26 cellular contexts compared by ENCODE assay signal in genomic region chr17:31882571-31882970, GRCh38. TPM values are rescaled to one million over a fixed set of nuclear protein-coding genes. Genes with fewer than 3 reads are reported as not detected.
DNase-seq lines count a peak whose midpoint lies in the region; ATAC-seq and TF ChIP-seq lines count a peak whose summit lies in the region.
"Had no signal": no experiment of that assay in that cellular context is flagged by ENCODE, and none has a peak within 500 bp of the region (broad histone marks: within the 10 kb centered on the region; RNA-seq: fewer than 3 reads in every experiment).

No MANE protein-coding gene starts in this region.

- WGBS in hepatocyte (ENCODE audit: low lambda C conversion rate, missing lambda C conversion rate): 98% methylated on average over 6 of the region's 6 CpGs

- TF ChIP-seq CTCF in OCI-LY1 (IDR thresholded peaks at IDR 0.05; ENCODE audit: low read length): no peak
- TF ChIP-seq CTCF in hepatocyte (IDR thresholded peaks at IDR 0.05; ENCODE audit: poor library complexity): no peak

- H3K9ac ChIP-seq in OCI-LY1 (ENCODE audit: low read length): no peak overlapping the region
- H3K9ac ChIP-seq: parathyroid adenoma, SK-N-SH had no signal

- H3F3A ChIP-seq in OCI-LY1 (ENCODE audit: insufficient read depth, low read length): no peaks in the 10 kb centered on the region

- H3K36me3 ChIP-seq in OCI-LY1 (ENCODE audit: insufficient read depth, low read length) (peaks cover 89% of the 10 kb centered on the region), hepatocyte (replicated peaks; ENCODE audit: insufficient read depth, low read depth) (peaks cover 3% of the 10 kb centered on the region)

- H3K27me3 ChIP-seq in OCI-LY1 (ENCODE audit: insufficient read depth, low read length) (no peaks in the 10 kb centered on the region), hepatocyte (no peaks in the 10 kb centered on the region)
- H3K27me3 ChIP-seq: colonic mucosa, right atrium auricular region, stomach, thyroid gland, vagina had no signal

- H3K9me3 Mint-ChIP-seq in stimulated activated naive CD8-positive, alpha-beta T cell treated with anti-CD3 and anti-CD28 coated beads, Interleukin-15, Interleukin-2, amounts not matched to agents 100 ng/mL and 50 ng/mL, for 24 hours: no peaks in the 10 kb centered on the region
- H3K9me3 Mint-ChIP-seq in activated naive CD8-positive, alpha-beta T cell treated with anti-CD3 and anti-CD28 coated beads, Interleukin-2, amount 50 U/mL, for 24 hours: no peaks in the 10 kb centered on the region
- no peaks in the 10 kb centered on the region for H3K9me3 Mint-ChIP-seq in stimulated activated naive B cell treated with anti-CD40 and anti-IgM and Interleukin-4, amounts not matched to agents 10 μg/mL and 1 μg/mL and 100 μg/mL, for 72 hours
- no peaks in the 10 kb centered on the region for H3K9me3 Mint-ChIP-seq in T-helper 2 cell treated with Interferon-gamma antibody and Interleukin-4, amounts not matched to agents 5 μg/mL and 100 μg/mL, for 36 hours
- H3K9me3 Mint-ChIP-seq: CD4-positive, CD25-positive, alpha-beta regulatory T cell; H9 had no signal

- ATAC-seq in stimulated activated naive CD8-positive, alpha-beta T cell treated with anti-CD3 and anti-CD28 coated beads, Interleukin-15, Interleukin-2, amounts not matched to agents 100 U/mL and 50 U/mL, for 24 hours: no peak
- no peak for ATAC-seq in activated naive CD8-positive, alpha-beta T cell treated with anti-CD3 and anti-CD28 coated beads, Interleukin-2, amount 50 U/mL, for 24 hours
- ATAC-seq in stimulated activated naive B cell treated with anti-CD40 and anti-IgM and Interleukin-4, amounts not matched to agents 10 μg/mL and 1 μg/mL and 100 μg/mL, for 72 hours (replicated peaks): peak; percentile 36 to 60
- no peak for ATAC-seq in HG02678 (IDR thresholded peaks at IDR 0.05; ENCODE audit: unreplicated experiment)
- ATAC-seq: activated CD4-positive, alpha-beta T cell treated with anti-CD3 and anti-CD28 coated beads for 36 hours had no signal

- H3K9me2 ChIP-seq in OCI-LY1 (ENCODE audit: low read depth, low read length): no peaks in the 10 kb centered on the region
- H3K9me2 ChIP-seq in hepatocyte (replicated peaks; ENCODE audit: insufficient read depth): no peaks in the 10 kb centered on the region
- H3K9me2 ChIP-seq: SK-N-SH had no signal

- H3K4me2 ChIP-seq in OCI-LY1 (ENCODE audit: low read length) (peak overlapping the region; percentile 29; the same call in 1 of the 2 replicates), hepatocyte (no peak overlapping the region)
- H3K4me2 ChIP-seq: SK-N-SH had no signal

- no peak overlapping the region for H2AFZ ChIP-seq in OCI-LY1 (ENCODE audit: low read length)
- no peak overlapping the region for H2AFZ ChIP-seq in hepatocyte
- H2AFZ ChIP-seq: parathyroid adenoma had no signal

- H3K36me3 Mint-ChIP-seq in stimulated activated naive CD8-positive, alpha-beta T cell treated with anti-CD3 and anti-CD28 coated beads, Interleukin-15, Interleukin-2, amounts not matched to agents 100 ng/mL and 50 ng/mL, for 24 hours (ENCODE audit: low read depth): peaks cover 76% of the 10 kb centered on the region
- H3K36me3 Mint-ChIP-seq in activated naive CD8-positive, alpha-beta T cell treated with anti-CD3 and anti-CD28 coated beads, Interleukin-2, amount 50 U/mL, for 24 hours (ENCODE audit: low read depth): peaks cover 73% of the 10 kb centered on the region
- peaks cover 46 to 57% of the 10 kb centered on the region in 2 donors for H3K36me3 Mint-ChIP-seq in stimulated activated naive B cell treated with anti-CD40 and anti-IgM and Interleukin-4, amounts not matched to agents 10 μg/mL and 1 μg/mL and 100 μg/mL, for 72 hours
- peaks cover 56% of the 10 kb centered on the region for H3K36me3 Mint-ChIP-seq in T-helper 2 cell treated with Interferon-gamma antibody and Interleukin-4, amounts not matched to agents 5 μg/mL and 100 μg/mL, for 36 hours (ENCODE audit: low read depth)

- H3K27me3 Mint-ChIP-seq in stimulated activated naive CD8-positive, alpha-beta T cell treated with anti-CD3 and anti-CD28 coated beads, Interleukin-15, Interleukin-2, amounts not matched to agents 100 ng/mL and 50 ng/mL, for 24 hours: no peaks in the 10 kb centered on the region
- H3K27me3 Mint-ChIP-seq in activated naive CD8-positive, alpha-beta T cell treated with anti-CD3 and anti-CD28 coated beads, Interleukin-2, amount 50 U/mL, for 24 hours: no peaks in the 10 kb centered on the region
- no peaks in the 10 kb centered on the region for H3K27me3 Mint-ChIP-seq in stimulated activated naive B cell treated with anti-CD40 and anti-IgM and Interleukin-4, amounts not matched to agents 10 μg/mL and 1 μg/mL and 100 μg/mL, for 72 hours
- H3K27me3 Mint-ChIP-seq in T-helper 2 cell treated with Interferon-gamma antibody and Interleukin-4, amounts not matched to agents 5 μg/mL and 100 μg/mL, for 36 hours (ENCODE audit: low read depth): no peaks in the 10 kb centered on the region
- H3K27me3 Mint-ChIP-seq: activated CD4-positive, alpha-beta T cell treated with anti-CD3 and anti-CD28 coated beads for 36 hours; CD4-positive, CD25-positive, alpha-beta regulatory T cell had no signal

- no peak overlapping the region for H3K4me3 Mint-ChIP-seq in stimulated activated naive CD8-positive, alpha-beta T cell treated with anti-CD3 and anti-CD28 coated beads, Interleukin-15, Interleukin-2, amounts not matched to agents 100 ng/mL and 50 ng/mL, for 24 hours
- H3K4me3 Mint-ChIP-seq in activated naive CD8-positive, alpha-beta T cell treated with anti-CD3 and anti-CD28 coated beads, Interleukin-2, amount 50 U/mL, for 24 hours: no peak overlapping the region
- H3K4me3 Mint-ChIP-seq in stimulated activated naive B cell treated with anti-CD40 and anti-IgM and Interleukin-4, amounts not matched to agents 10 μg/mL and 1 μg/mL and 100 μg/mL, for 72 hours: peak overlapping the region in 1 of 2 donors; percentile 49
- no peak overlapping the region for H3K4me3 Mint-ChIP-seq in T-helper 2 cell treated with Interferon-gamma antibody and Interleukin-4, amounts not matched to agents 5 μg/mL and 100 μg/mL, for 36 hours
- H3K4me3 Mint-ChIP-seq: activated CD4-positive, alpha-beta T cell treated with anti-CD3 and anti-CD28 coated beads for 36 hours; CD4-positive, CD25-positive, alpha-beta regulatory T cell; H9 had no signal

- peak overlapping the region; percentile 38 for H3K27ac ChIP-seq in OCI-LY1 (ENCODE audit: low read depth, low read length, poor library complexity, severe bottlenecking)
- no peak overlapping the region for H3K27ac ChIP-seq in hepatocyte
- H3K27ac ChIP-seq: colonic mucosa, parathyroid adenoma, right atrium auricular region, stomach, thyroid gland, vagina had no signal

- H3K9me3 ChIP-seq in OCI-LY1 (ENCODE audit: low read length) (no peaks in the 10 kb centered on the region), hepatocyte (ENCODE audit: low read depth) (no peaks in the 10 kb centered on the region)
- H3K9me3 ChIP-seq: colonic mucosa, right atrium auricular region, SK-N-SH, stomach, thyroid gland, vagina had no signal

- H3K4me1 ChIP-seq in OCI-LY1 (ENCODE audit: insufficient read depth, low read length, severe bottlenecking): peaks cover 14% of the 10 kb centered on the region
- H3K4me1 ChIP-seq in hepatocyte (ENCODE audit: insufficient read depth): no peaks in the 10 kb centered on the region
- H3K4me1 ChIP-seq: colonic mucosa, parathyroid adenoma, right atrium auricular region, stomach, vagina had no signal

- H3K79me2 ChIP-seq in OCI-LY1 (ENCODE audit: insufficient read depth, low read length) (no peaks in the 10 kb centered on the region), hepatocyte (no peaks in the 10 kb centered on the region)
- H3K79me2 ChIP-seq: parathyroid adenoma had no signal

- DNase-seq in stimulated activated naive CD8-positive, alpha-beta T cell treated with anti-CD3 and anti-CD28 coated beads, Interleukin-15, Interleukin-2, amounts not matched to agents 100 U/mL and 50 U/mL, for 24 hours: no peak
- DNase-seq in activated naive CD8-positive, alpha-beta T cell treated with anti-CD3 and anti-CD28 coated beads, Interleukin-2, amount 50 U/mL, for 24 hours: no peak
- DNase-seq in stimulated activated naive B cell treated with anti-CD40 and anti-IgM and Interleukin-4, amounts not matched to agents 10 μg/mL and 1 μg/mL and 100 μg/mL, for 72 hours: no peak
- DNase-seq in T-helper 2 cell treated with Interferon-gamma antibody and Interleukin-4, amounts not matched to agents 5 μg/mL and 100 μg/mL, for 36 hours (ENCODE audit: low spot score): no peak
- DNase-seq in hepatocyte (ENCODE audit: low spot score): no peak
- DNase-seq: activated CD4-positive, alpha-beta T cell treated with anti-CD3 and anti-CD28 coated beads for 36 hours; activated CD8-positive, alpha-beta memory T cell treated with anti-CD3 and anti-CD28 coated beads for 24 hours; activated T-cell treated with anti-CD3 and anti-CD28 coated beads for 4 hours; CD4-positive, CD25-positive, alpha-beta regulatory T cell; colonic mucosa; DND-41; effector CD8-positive, alpha-beta T cell; H9; mammary epithelial cell; NCI-H1048; NCI-H446 treated with DMSO at 0.1 percent for 48 hours; SK-N-SH; small intestine; stomach; thyroid gland had no signal

- H3K4me3 ChIP-seq in OCI-LY1 (ENCODE audit: low read depth, low read length, poor library complexity, severe bottlenecking) (no peak overlapping the region), hepatocyte (no peak overlapping the region)
- H3K4me3 ChIP-seq: colonic mucosa, right atrium auricular region, stomach, thyroid gland, vagina had no signal

- no peaks in the 10 kb centered on the region for H4K20me1 ChIP-seq in OCI-LY1 (ENCODE audit: insufficient read depth, low read length)
- H4K20me1 ChIP-seq in hepatocyte (ENCODE audit: insufficient read depth, poor library complexity, severe bottlenecking): no peaks in the 10 kb centered on the region

- peak overlapping the region; percentile 52 for H3K27ac Mint-ChIP-seq in stimulated activated naive CD8-positive, alpha-beta T cell treated with anti-CD3 and anti-CD28 coated beads, Interleukin-15, Interleukin-2, amounts not matched to agents 100 ng/mL and 50 ng/mL, for 24 hours
- peak overlapping the region; percentile 54 for H3K27ac Mint-ChIP-seq in activated naive CD8-positive, alpha-beta T cell treated with anti-CD3 and anti-CD28 coated beads, Interleukin-2, amount 50 U/mL, for 24 hours
- peak overlapping the region; percentile 69 for H3K27ac Mint-ChIP-seq in stimulated activated naive B cell treated with anti-CD40 and anti-IgM and Interleukin-4, amounts not matched to agents 10 μg/mL and 1 μg/mL and 100 μg/mL, for 72 hours
- H3K27ac Mint-ChIP-seq in T-helper 2 cell treated with Interferon-gamma antibody and Interleukin-4, amounts not matched to agents 5 μg/mL and 100 μg/mL, for 36 hours: no peak overlapping the region
- H3K27ac Mint-ChIP-seq: activated CD4-positive, alpha-beta T cell treated with anti-CD3 and anti-CD28 coated beads for 36 hours; H9 had no signal

- H3K4me1 Mint-ChIP-seq in stimulated activated naive CD8-positive, alpha-beta T cell treated with anti-CD3 and anti-CD28 coated beads, Interleukin-15, Interleukin-2, amounts not matched to agents 100 ng/mL and 50 ng/mL, for 24 hours (ENCODE audit: low read depth): peaks cover 46% of the 10 kb centered on the region
- peaks cover 49% of the 10 kb centered on the region for H3K4me1 Mint-ChIP-seq in activated naive CD8-positive, alpha-beta T cell treated with anti-CD3 and anti-CD28 coated beads, Interleukin-2, amount 50 U/mL, for 24 hours
- H3K4me1 Mint-ChIP-seq in stimulated activated naive B cell treated with anti-CD40 and anti-IgM and Interleukin-4, amounts not matched to agents 10 μg/mL and 1 μg/mL and 100 μg/mL, for 72 hours: peaks cover 11 to 30% of the 10 kb centered on the region in 2 donors
- peaks cover 4% of the 10 kb centered on the region for H3K4me1 Mint-ChIP-seq in T-helper 2 cell treated with Interferon-gamma antibody and Interleukin-4, amounts not matched to agents 5 μg/mL and 100 μg/mL, for 36 hours (ENCODE audit: low read depth)
- H3K4me1 Mint-ChIP-seq: H9 had no signal

RNA-seq across cellular contexts. Expression of gene UTP6, which starts 18.9 kb away (rescaled TPM):
- total RNA-seq in hepatocyte: 33.4 and 51.5 TPM in 2 replicates
- 56.2 and 56.8 TPM in 2 replicates for polyA plus RNA-seq in hepatocyte

RNA-seq across cellular contexts. Expression of gene COPRS, which starts 23.5 kb away (rescaled TPM):
- total RNA-seq in hepatocyte: 52.0 and 54.3 TPM in 2 replicates
- polyA plus RNA-seq in hepatocyte: 68.2 and 74.7 TPM in 2 replicates

RNA-seq across cellular contexts. Expression of gene SUZ12, which starts 54.2 kb away (rescaled TPM):
- 32.5 and 35.2 TPM in 2 replicates for total RNA-seq in hepatocyte
- 13.3 and 14.8 TPM in 2 replicates for polyA plus RNA-seq in hepatocyte

Comparison
In these comparisons a context has a peak if more than half of its experiments do, and no peak if none do; other contexts are left out.
1. ATAC-seq: peak in stimulated activated naive B cell treated with anti-CD40 and anti-IgM and Interleukin-4, amounts not matched to agents 10 μg/mL and 1 μg/mL and 100 μg/mL, for 72 hours (2 of 2); none in stimulated activated naive CD8-positive, alpha-beta T cell treated with anti-CD3 and anti-CD28 coated beads, Interleukin-15, Interleukin-2, amounts not matched to agents 100 U/mL and 50 U/mL, for 24 hours (single experiment), activated naive CD8-positive, alpha-beta T cell treated with anti-CD3 and anti-CD28 coated beads, Interleukin-2, amount 50 U/mL, for 24 hours (single experiment) and HG02678 (single experiment).